24 cellular contexts compared by ENCODE assay signal in genomic region chr18:29305516-29305915, GRCh38.
"Had no signal": no experiment of that assay in that cellular context is flagged by ENCODE, and none has a peak within 500 bp of the region (broad histone marks: within the 10 kb centered on the region; RNA-seq: fewer than 3 reads in every experiment).

No MANE protein-coding gene starts in this region.

- H3K27me3 ChIP-seq: colonic mucosa, dorsolateral prefrontal cortex, esophagus muscularis mucosa, esophagus squamous epithelium, foreskin keratinocyte, gastrocnemius medialis, gastroesophageal sphincter, heart left ventricle, heart right ventricle had no signal

- H3K4me1 ChIP-seq: colonic mucosa, esophagus muscularis mucosa, esophagus squamous epithelium, foreskin keratinocyte, gastrocnemius medialis, gastroesophageal sphincter, heart left ventricle, heart right ventricle had no signal

- H3K4me3 ChIP-seq: colonic mucosa, coronary artery, dorsolateral prefrontal cortex, esophagus muscularis mucosa, esophagus squamous epithelium, gastrocnemius medialis, gastroesophageal sphincter, heart left ventricle, heart right ventricle had no signal

- DNase-seq: colonic mucosa; cortex of kidney; dermis blood vessel endothelial cell; dorsolateral prefrontal cortex; effector CD4-positive, alpha-beta T cell; effector CD8-positive, alpha-beta T cell; effector memory CD4-positive, alpha-beta T cell; effector memory CD8-positive, alpha-beta T cell; endodermal cell; erythroblast; esophagus squamous epithelium; foreskin fibroblast; foreskin keratinocyte; foreskin melanocyte; gastrocnemius medialis; glutamatergic neuron; head of caudate nucleus; heart left ventricle; heart right ventricle had no signal

- H3K36me3 ChIP-seq: colonic mucosa, esophagus muscularis mucosa, esophagus squamous epithelium, gastrocnemius medialis, gastroesophageal sphincter, heart left ventricle, heart right ventricle had no signal

- ATAC-seq: effector memory CD8-positive, alpha-beta T cell; esophagus mucosa; foreskin keratinocyte; gastrocnemius medialis; gastroesophageal sphincter; heart left ventricle; heart right ventricle had no signal

- H3K9me3 ChIP-seq: esophagus muscularis mucosa, esophagus squamous epithelium, gastrocnemius medialis, gastroesophageal sphincter, heart left ventricle, heart right ventricle had no signal

- H3K27ac ChIP-seq: colonic mucosa, coronary artery, dorsolateral prefrontal cortex, epithelial cell of prostate, esophagus muscularis mucosa, esophagus squamous epithelium, foreskin keratinocyte, gastrocnemius medialis, gastroesophageal sphincter, heart left ventricle, heart right ventricle had no signal
